Comparison of ENCODE assay signal across 1 cellular context in genomic region chr5:154478752-154479159, GRCh38.
TF ChIP-seq lines count a peak whose summit lies in the region.

No MANE protein-coding gene starts in this region.

TF ChIP-seq in A549, 52 proteins besides CTCF, POLR2A, EP300 and RAD21 (continued from another document):
- no peak for TF ChIP-seq REST (IDR thresholded peaks at IDR 0.05)
- TF ChIP-seq CHD2 (IDR thresholded peaks at IDR 0.05; ENCODE audit: low read length, partially characterized antibody): no peak
- TF ChIP-seq CBX8 (IDR thresholded peaks at IDR 0.05): no peak
- no peak for TF ChIP-seq HES2 (IDR thresholded peaks at IDR 0.05)
- TF ChIP-seq KDM5A (IDR thresholded peaks at IDR 0.05): no peak
- TF ChIP-seq FOSB (CRISPR knock-in tag; IDR thresholded peaks at IDR 0.05): no peak
- TF ChIP-seq RARB (CRISPR knock-in tag; IDR thresholded peaks at IDR 0.05): no peak
- no peak for TF ChIP-seq MAZ (IDR thresholded peaks at IDR 0.05; ENCODE audit: borderline replicate concordance, low read depth, low read length)
- no peak for TF ChIP-seq SREBF2 (IDR thresholded peaks at IDR 0.05)
- no peak for TF ChIP-seq RNF2 (IDR thresholded peaks at IDR 0.05; ENCODE audit: borderline replicate concordance, low read depth)
- no peak for TF ChIP-seq HOXB13 (CRISPR knock-in tag; IDR thresholded peaks at IDR 0.05; ENCODE audit: low read depth)
- no peak for TF ChIP-seq CEBPB (IDR thresholded peaks at IDR 0.05)
